Comparison of ENCODE assay signal across 8 cellular contexts in the genomic region with DNA sequence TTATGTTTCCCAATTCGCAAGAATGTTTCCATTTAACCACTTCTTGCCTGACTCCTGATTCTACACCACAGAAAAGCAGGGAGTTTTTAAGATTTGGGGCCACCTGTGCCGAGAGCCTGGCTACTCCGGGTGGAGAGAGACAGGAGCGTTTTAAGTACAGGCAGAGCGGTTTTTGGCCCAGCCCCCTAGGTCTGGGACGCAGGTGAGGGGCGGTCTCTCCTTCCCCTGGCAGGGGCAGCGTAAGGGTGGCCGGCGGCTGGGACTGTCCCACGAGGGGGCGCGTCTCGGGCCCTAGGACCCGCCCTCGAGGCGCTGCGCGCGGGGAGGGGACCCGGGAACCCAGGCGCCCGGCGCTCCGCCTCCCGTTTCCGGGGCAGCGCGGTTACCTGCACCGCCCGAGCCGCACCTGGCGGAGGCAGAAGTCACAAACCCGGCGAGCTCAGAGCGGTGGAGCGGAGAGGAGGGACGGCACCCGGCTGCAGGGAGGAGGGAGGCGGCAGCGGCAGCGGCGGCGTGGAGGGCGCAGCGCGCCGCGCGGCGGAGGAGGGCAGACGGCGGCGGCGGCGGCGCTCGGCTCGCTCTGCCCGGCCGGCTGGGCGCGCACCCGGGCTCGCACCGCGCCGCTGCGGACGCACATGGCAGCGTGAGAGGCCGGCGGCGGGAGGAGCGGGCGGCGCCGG. TPM values are rescaled to one million over a fixed set of nuclear protein-coding genes. Genes with fewer than 3 reads are reported as not detected.
DNase-seq lines count a peak whose midpoint lies in the region; ATAC-seq lines count a peak whose summit lies in the region.

A gene (plus strand): TSS at position 365 of the 680 bp plus-strand sequence. CDS start 508 bp downstream, outside the sequence.

- no peaks in the 10 kb centered on the region for H3K36me3 Mint-ChIP-seq in dendritic cell treated with granulocyte-macrophage colony-stimulating factor and Interleukin-4, amounts not matched to agents 40 ng/mL and 50 ng/mL, for 4 days (ENCODE audit: low read depth)
- no peaks in the 10 kb centered on the region for H3K36me3 Mint-ChIP-seq in stimulated activated effector memory CD8-positive, alpha-beta T cell treated with anti-CD3 and anti-CD28 coated beads, Interleukin-12 subunit alpha, Interleukin-12 subunit beta, amount 100 ng/mL, for 72 hours

- no peak within 1 kb of the TSS for H3K27ac Mint-ChIP-seq in dendritic cell treated with granulocyte-macrophage colony-stimulating factor and Interleukin-4, amounts not matched to agents 40 ng/mL and 50 ng/mL, for 4 days
- H3K27ac Mint-ChIP-seq in stimulated activated effector memory CD8-positive, alpha-beta T cell treated with anti-CD3 and anti-CD28 coated beads, Interleukin-12 subunit alpha, Interleukin-12 subunit beta, amount 100 ng/mL, for 72 hours, result no peak within 1 kb of the TSS

- intact Hi-C loops in Right ventricle myocardium inferior (cut with DNase I), result loop anchor here (10.0 kb wide), 1 partner anchor 113 kb away; no protein-coding TSS in a partner anchor
- intact Hi-C loops in cardiac septum (cut with DNase I), result loop anchor here (10.0 kb wide), 1 partner anchor 163 kb away; no protein-coding TSS in a partner anchor
- intact Hi-C loops in dendritic cell treated with granulocyte-macrophage colony-stimulating factor and Interleukin-4, amounts not matched to agents 40 ng/mL and 50 ng/mL, for 4 days (cut with micrococcal nuclease), result no loop called here

- ATAC-seq in Right ventricle myocardium inferior, result peak; percentile 61
- ATAC-seq in HG02885 (IDR thresholded peaks at IDR 0.05; ENCODE audit: poor library complexity, unreplicated experiment), result peak; percentile 77
- peak; percentile 71 to 79 for ATAC-seq in activated CD4-positive, CD25-positive, alpha-beta regulatory T cell treated with anti-CD3 and anti-CD28 coated beads, Interleukin-2, amount 50 U/mL, for 24 hours
- ATAC-seq in stimulated activated effector memory CD8-positive, alpha-beta T cell treated with anti-CD3 and anti-CD28 coated beads, Interleukin-12 subunit alpha, Interleukin-12 subunit beta, amount 100 ng/mL, for 72 hours, result peak; percentile 72

- H3K27me3 Mint-ChIP-seq in dendritic cell treated with granulocyte-macrophage colony-stimulating factor and Interleukin-4, amounts not matched to agents 40 ng/mL and 50 ng/mL, for 4 days, result peaks cover 73% of the 10 kb centered on the region

- H3K4me1 Mint-ChIP-seq in dendritic cell treated with granulocyte-macrophage colony-stimulating factor and Interleukin-4, amounts not matched to agents 40 ng/mL and 50 ng/mL, for 4 days (ENCODE audit: low read depth), result peaks cover 15% of the 10 kb centered on the region
- peaks cover 10% of the 10 kb centered on the region for H3K4me1 Mint-ChIP-seq in stimulated activated effector memory CD8-positive, alpha-beta T cell treated with anti-CD3 and anti-CD28 coated beads, Interleukin-12 subunit alpha, Interleukin-12 subunit beta, amount 100 ng/mL, for 72 hours

- no peaks in the 10 kb centered on the region for H3K9me3 Mint-ChIP-seq in dendritic cell treated with granulocyte-macrophage colony-stimulating factor and Interleukin-4, amounts not matched to agents 40 ng/mL and 50 ng/mL, for 4 days
- no peaks in the 10 kb centered on the region for H3K9me3 Mint-ChIP-seq in stimulated activated effector memory CD8-positive, alpha-beta T cell treated with anti-CD3 and anti-CD28 coated beads, Interleukin-12 subunit alpha, Interleukin-12 subunit beta, amount 100 ng/mL, for 72 hours

- H3K4me3 Mint-ChIP-seq in dendritic cell treated with granulocyte-macrophage colony-stimulating factor and Interleukin-4, amounts not matched to agents 40 ng/mL and 50 ng/mL, for 4 days, result peak within 1 kb of the TSS; percentile 57
- H3K4me3 Mint-ChIP-seq in stimulated activated effector memory CD8-positive, alpha-beta T cell treated with anti-CD3 and anti-CD28 coated beads, Interleukin-12 subunit alpha, Interleukin-12 subunit beta, amount 100 ng/mL, for 72 hours, result peak within 1 kb of the TSS; percentile 47

- no peak for DNase-seq in Right ventricle myocardium inferior (ENCODE audit: missing footprints)
- DNase-seq in cardiac septum (ENCODE audit: low spot score), result no peak
- DNase-seq in NCI-H2081 treated with DMSO at 0.1 percent for 48 hours (lab: John Stamatoyannopoulos, UW), result peak; percentile 57
- peak; percentile 5 to 39 for DNase-seq in lung microvascular endothelial cell (ENCODE audit: low read depth in 2 of 2)
- DNase-seq in stimulated activated effector memory CD8-positive, alpha-beta T cell treated with anti-CD3 and anti-CD28 coated beads, Interleukin-12 subunit alpha, Interleukin-12 subunit beta, amount 100 ng/mL, for 72 hours (ENCODE audit: low spot score in 2 of 2), result peak in 1 of 2 donors; percentile 50

RNA-seq across cellular contexts. Expression of the gene that starts here (rescaled TPM):
- total RNA-seq in Right ventricle myocardium inferior (1.9 TPM), cardiac septum (0.51 TPM), lung microvascular endothelial cell (0.20 and 0.44 TPM in 2 replicates)

Comparison
In these comparisons a context has a peak if more than half of its experiments do, and no peak if none do; other contexts are left out.
1. Peak in DNase-seq in lung microvascular endothelial cell; RNA of the gene not detected or under 1 TPM.